33 cellular contexts compared by ENCODE assay signal in the genomic region with DNA sequence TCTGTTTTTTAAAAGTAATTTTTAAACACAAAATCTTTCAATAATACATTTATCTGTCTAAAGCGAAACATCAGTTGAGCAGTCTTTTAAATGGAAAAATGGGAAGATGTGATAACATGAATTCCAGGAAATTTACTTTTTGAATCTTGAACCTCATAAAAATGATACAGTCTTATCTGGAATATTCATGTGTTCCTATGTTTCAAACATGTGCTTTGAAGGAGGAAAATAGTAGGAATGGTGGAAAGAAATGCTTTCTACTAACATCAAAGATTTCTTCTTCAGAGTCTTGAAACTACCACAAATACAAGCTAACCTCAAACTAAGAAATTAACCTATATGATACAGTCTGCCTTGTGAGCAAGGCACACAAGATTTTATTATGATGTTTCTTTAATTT.
"Had no signal": no experiment of that assay in that cellular context is flagged by ENCODE, and none has a peak within 500 bp of the region (broad histone marks: within the 10 kb centered on the region; RNA-seq: fewer than 3 reads in every experiment).

No MANE protein-coding gene starts in this region.

- ATAC-seq: activated naive CD4-positive, alpha-beta T cell treated with anti-CD3 and anti-CD28 coated beads, Interleukin-2, amount 50 U/mL, for 72 hours; activated naive CD8-positive, alpha-beta T cell treated with anti-CD3 and anti-CD28 coated beads, Interleukin-2, amount 50 U/mL, for 24 hours; activated T-cell treated with anti-CD3 and anti-CD28 coated beads, Interleukin-2, amount 50 U/mL, for 4 hours; activated T-cell treated with anti-CD3 and anti-CD28 coated beads, Interleukin-2, amount 50 U/mL, for 72 hours; activated T-helper 17 cell treated with anti-CD3 and anti-CD28 coated beads, Interleukin-2, amount 50 U/mL, for 72 hours; body of pancreas had no signal

- H3K4me3 ChIP-seq: adrenal gland, ascending aorta, body of pancreas, breast epithelium, cardiac muscle cell had no signal

- H3K36me3 ChIP-seq: adrenal gland, ascending aorta, brain microvascular endothelial cell, breast epithelium, cardiac muscle cell had no signal

- H3K27ac ChIP-seq: adrenal gland, ascending aorta, body of pancreas, brain microvascular endothelial cell, breast epithelium, cardiac muscle cell had no signal

- FAIRE-seq: astrocyte, bronchial epithelial cell had no signal

- H3K9me3 ChIP-seq: adrenal gland, ascending aorta, body of pancreas, breast epithelium had no signal

- H3K27me3 ChIP-seq: adrenal gland, ascending aorta, body of pancreas, brain microvascular endothelial cell, breast epithelium, cardiac muscle cell had no signal

- DNase-seq: activated effector memory CD4-positive, alpha-beta T cell treated with anti-CD3 and anti-CD28 coated beads, Interleukin-2, amount 50 U/mL, for 16 hours; activated effector memory CD4-positive, alpha-beta T cell treated with Interleukin-2 at 50 U/mL for 16 hours; activated gamma-delta T cell; activated gamma-delta T cell treated with Interleukin-2 at 50 U/mL for 16 hours; activated naive CD4-positive, alpha-beta T cell; activated naive CD4-positive, alpha-beta T cell treated with anti-CD3 and anti-CD28 coated beads for 36 hours; activated naive CD4-positive, alpha-beta T cell treated with anti-CD3 and anti-CD28 coated beads, Interleukin-2, amount 10 ng/mL, durations not matched to agents 7 days and 5 days; activated naive CD4-positive, alpha-beta T cell treated with anti-CD3 and anti-CD28 coated beads, Interleukin-2, amount 50 U/mL, for 16 hours; activated naive CD4-positive, alpha-beta T cell treated with Interleukin-2 at 50 U/mL for 16 hours; activated naive CD8-positive, alpha-beta T cell treated with anti-CD3 and anti-CD28 coated beads for 36 hours; activated naive CD8-positive, alpha-beta T cell treated with anti-CD3 and anti-CD28 coated beads, Interleukin-2, amount 10 ng/mL, durations not matched to agents 7 days and 5 days; activated naive CD8-positive, alpha-beta T cell treated with anti-CD3 and anti-CD28 coated beads, Interleukin-2, amount 50 U/mL, for 24 hours; activated T-cell treated with anti-CD3 and anti-CD28 coated beads, Interleukin-2, amount 50 U/mL, for 24 hours; activated T-cell treated with anti-CD3 and anti-CD28 coated beads, Interleukin-2, amount 50 U/mL, for 4 hours; activated T-cell treated with anti-CD3 and anti-CD28 coated beads, Interleukin-2, amount 50 U/mL, for 48 hours; activated T-cell treated with anti-CD3 and anti-CD28 coated beads, Interleukin-2, amount 50 U/mL, for 72 hours; adrenal gland; amniotic stem cell; amygdala; anterior cingulate cortex; aorta; body of pancreas; brain microvascular endothelial cell; caudate nucleus; central memory CD4-positive, alpha-beta T cell; cerebellar nuclear complex had no signal

- H3K4me1 ChIP-seq: adrenal gland, ascending aorta, body of pancreas, breast epithelium had no signal
